8 cellular contexts compared by ENCODE assay signal in genomic region chr3:107522510-107523360, GRCh38. TPM values are rescaled to one million over a fixed set of nuclear protein-coding genes. Genes with fewer than 3 reads are reported as not detected.
A peak's percentile ranks its signal among the peaks of the same experiment; 100 is the strongest.
DNase-seq lines count a peak whose midpoint lies in the region; ATAC-seq and TF ChIP-seq lines count a peak whose summit lies in the region.

BBX (plus strand) TSS chr3:107522962; CDS start chr3:107710461, 187,499 bp downstream.

- H3K4me1 ChIP-seq in adrenal gland (replicated peaks in 1 of 2): peaks cover 10 to 25% of the 10 kb centered on the region in 2 donors
- H3K4me1 ChIP-seq in heart left ventricle: peaks cover 0 to 20% (median 10%) of the 10 kb centered on the region in 12 donors
- H3K4me1 ChIP-seq in transverse colon: peaks cover 6 to 14% (median 7%) of the 10 kb centered on the region in 4 donors

- H3K4me3 ChIP-seq in adrenal gland (peak within 1 kb of the TSS; percentile 53 to 96 (median 92)), heart left ventricle (peak within 1 kb of the TSS; percentile 75 to 97 (median 88)), transverse colon (peak within 1 kb of the TSS; percentile 61 to 94 (median 81))

- TF ChIP-seq POLR2A in adrenal gland (IDR thresholded peaks at IDR 0.05) (peak; percentile 53 to 96), heart left ventricle (IDR thresholded peaks at IDR 0.05) (peak; percentile 31 to 89), transverse colon (IDR thresholded peaks at IDR 0.05) (peak; percentile 85)

- H3K27ac ChIP-seq in adrenal gland (peak within 1 kb of the TSS; percentile 90 to 94 (median 93)), heart left ventricle (peak within 1 kb of the TSS; percentile 77 to 96 (median 92)), transverse colon (peak within 1 kb of the TSS; percentile 93 to 99 (median 96))

- in situ Hi-C loops in GM13977 (cut with MboI; ENCODE audit: low pct_unique_long_range_greater_than_20kb, low sequenced_read_pairs, unreplicated experiment) (no loop called here), transverse colon (cut with MboI; ENCODE audit: low pct_ligation_motif_present in 1 of 4, low pct_unique_long_range_greater_than_20kb in 1 of 4, low sequenced_read_pairs in 3 of 4) (no loop called here)

- TF ChIP-seq EP300 in transverse colon (IDR thresholded peaks at IDR 0.05; ENCODE audit: low read depth): no peak

- no peaks in the 10 kb centered on the region for H3K36me3 ChIP-seq in adrenal gland (replicated peaks in 1 of 2)
- H3K36me3 ChIP-seq in heart left ventricle: peaks cover 0 to 4% (median 0%) of the 10 kb centered on the region in 9 donors
- H3K36me3 ChIP-seq in transverse colon: no peaks in the 10 kb centered on the region

- H3K27me3 ChIP-seq in adrenal gland: no peaks in the 10 kb centered on the region
- no peaks in the 10 kb centered on the region for H3K27me3 ChIP-seq in heart left ventricle
- H3K27me3 ChIP-seq in transverse colon: no peaks in the 10 kb centered on the region

- intact Hi-C loops in T-helper 1 cell treated with Interleukin-12 subunit alpha and Interleukin-12 subunit beta and Interleukin-4 antibody, amounts not matched to agents 30 ng/mL and 1 ng/mL, for 36 hours (cut with micrococcal nuclease): loop anchor here (1.0 to 5.0 kb wide), 14 partner anchors 8 to 1300 kb away; partner anchors contain the start of genes CIP2A, DZIP3, IFT57 and TRAT1
- intact Hi-C loops in adrenal gland (cut with DNase I) (loop anchor here in 1 of 2 donors (5.0 kb wide), 1 partner anchor 90 kb away; no protein-coding TSS in a partner anchor), heart left ventricle (cut with DNase I) (loop anchor here (1.0 to 10.0 kb wide), 11 partner anchors 90 to 288 kb away; no protein-coding TSS in a partner anchor), transverse colon (cut with DNase I; ENCODE audit: low total_unique reads) (loop anchor here (5.0 kb wide), 1 partner anchor 90 kb away; no protein-coding TSS in a partner anchor)

- ATAC-seq in HG02884 (IDR thresholded peaks at IDR 0.05; ENCODE audit: unreplicated experiment) (peak; percentile 91), heart left ventricle (peak; percentile 97 to 99 (median 98))

- DNase-seq in GM13977 (ENCODE audit: low spot score) (peak; percentile 79), NCI-H146 treated with DMSO at 0.1 percent for 48 hours (lab: John Stamatoyannopoulos, UW; ENCODE audit: unreplicated experiment) (peak; percentile 97), adrenal gland (peak; percentile 90 to 99 (median 95)), heart left ventricle (peak; percentile 91 to 95 (median 92)), pons (ENCODE audit: low spot score) (peak; percentile 97), transverse colon (peak; percentile 94)

- H3K9me3 ChIP-seq in adrenal gland (replicated peaks in 1 of 3) (no peaks in the 10 kb centered on the region), heart left ventricle (no peaks in the 10 kb centered on the region), transverse colon (no peaks in the 10 kb centered on the region)

- TF ChIP-seq CTCF in GM13977 (IDR thresholded peaks at IDR 0.05; ENCODE audit: extremely low read depth, insufficient read depth, missing control alignments) (no peak), adrenal gland (IDR thresholded peaks at IDR 0.05) (peak in 1 of 6 experiments; percentile 12), heart left ventricle (IDR thresholded peaks at IDR 0.05) (peak in 3 of 12 donors; percentile 8 to 11 (median 8)), transverse colon (IDR thresholded peaks at IDR 0.05) (no peak)

- WGBS in adrenal gland, 4 donors: 0 to 1% (median 1%) methylated on average over 21 to 51 of the region's 51 CpGs
- 1% methylated on average over 27 to 51 of the region's 51 CpGs for WGBS in heart left ventricle, 4 donors
- 0% methylated on average over 2 to 51 of the region's 51 CpGs for WGBS in transverse colon (ENCODE audit: low coverage in 1 of 2), 2 donors

RNA-seq across cellular contexts. Expression of gene BBX, which starts in this region (rescaled TPM):
- 40.2 and 42.0 TPM in 2 replicates for total RNA-seq in T-helper 1 cell treated with Interleukin-12 subunit alpha and Interleukin-12 subunit beta and Interleukin-4 antibody, amounts not matched to agents 30 ng/mL and 1 ng/mL, for 36 hours
- total RNA-seq in adrenal gland (100 to 1,000 TPM in 6 of 8 donors, 10 to 100 TPM in 2; 87.5 to 208 (median 122) TPM), heart left ventricle (10 to 100 TPM; 34.0 to 60.5 (median 48.0) TPM), transverse colon (10 to 100 TPM; 22.5 to 39.6 (median 33.1) TPM)
- polyA plus RNA-seq in adrenal gland (10 to 100 TPM; 12.8 to 72.1 (median 19.4) TPM), heart left ventricle (10 to 100 TPM in 1 of 2 donors, 1 to 10 TPM in 1; 9.1 to 22.9 TPM)

Comparison
In these comparisons a context has a peak if more than half of its experiments do, and no peak if none do; other contexts are left out.
1. Peak in every context shown above with its lines: DNase-seq, ATAC-seq, H3K4me3 ChIP-seq and H3K27ac ChIP-seq.